Comparison of ENCODE assay signal across 12 cellular contexts in genomic region chr1:54274881-54275280, GRCh38.
DNase-seq lines count a peak whose midpoint lies in the region; ATAC-seq and TF ChIP-seq lines count a peak whose summit lies in the region.
"Had no signal": no experiment of that assay in that cellular context is flagged by ENCODE, and none has a peak within 500 bp of the region (broad histone marks: within the 10 kb centered on the region; RNA-seq: fewer than 3 reads in every experiment).

No MANE protein-coding gene starts in this region.

- no peak for ATAC-seq in activated CD8-positive, alpha-beta memory T cell treated with anti-CD3 and anti-CD28 coated beads, Interleukin-2, amount 10 ng/mL, durations not matched to agents 7 days and 5 days
- no peak for ATAC-seq in naive thymus-derived CD8-positive, alpha-beta T cell
- ATAC-seq in HG03432 (IDR thresholded peaks at IDR 0.05; ENCODE audit: unreplicated experiment) (no peak), HG03354 (IDR thresholded peaks at IDR 0.05; ENCODE audit: poor library complexity, severe bottlenecking, unreplicated experiment) (no peak)

- DNase-seq in activated CD8-positive, alpha-beta memory T cell treated with anti-CD3 and anti-CD28 coated beads, Interleukin-2, amount 10 ng/mL, durations not matched to agents 7 days and 5 days = no peak
- no peak for DNase-seq in activated CD8-positive, alpha-beta memory T cell treated with anti-CD3 and anti-CD28 coated beads, Interleukin-2, amount 50 U/mL, for 4 hours
- DNase-seq in dorsolateral prefrontal cortex (no peak), thyroid gland (no peak)
- DNase-seq in naive thymus-derived CD8-positive, alpha-beta T cell = no peak
- no peak for DNase-seq in stimulated activated CD4-positive, alpha-beta T cell treated with anti-CD3 and anti-CD28 coated beads, Interleukin-12 subunit alpha, Interleukin-12 subunit beta, amount 100 ng/mL, for 4 hours
- DNase-seq: ACHN; central memory CD4-positive, alpha-beta T cell; NCI-H774 had no signal

- no peaks in the 10 kb centered on the region for H3K9me3 Mint-ChIP-seq in activated CD8-positive, alpha-beta memory T cell treated with anti-CD3 and anti-CD28 coated beads, Interleukin-2, amount 10 ng/mL, durations not matched to agents 7 days and 5 days (ENCODE audit: low read depth)
- H3K9me3 Mint-ChIP-seq in naive thymus-derived CD8-positive, alpha-beta T cell = no peaks in the 10 kb centered on the region

- TF ChIP-seq POLR2A in thyroid gland (IDR thresholded peaks at IDR 0.05) = no peak

- H3K36me3 Mint-ChIP-seq in activated CD8-positive, alpha-beta memory T cell treated with anti-CD3 and anti-CD28 coated beads, Interleukin-2, amount 10 ng/mL, durations not matched to agents 7 days and 5 days = peaks cover 11% of the 10 kb centered on the region
- peaks cover 0 to 6% (median 4%) of the 10 kb centered on the region in 3 donors for H3K36me3 Mint-ChIP-seq in naive thymus-derived CD8-positive, alpha-beta T cell

- peak overlapping the region; percentile 47 for H3K27ac Mint-ChIP-seq in activated CD8-positive, alpha-beta memory T cell treated with anti-CD3 and anti-CD28 coated beads, Interleukin-2, amount 10 ng/mL, durations not matched to agents 7 days and 5 days
- H3K27ac Mint-ChIP-seq in naive thymus-derived CD8-positive, alpha-beta T cell = peak overlapping the region in 8 of 10 donors; percentile 13 to 82 (median 66)

- H3K4me1 Mint-ChIP-seq in activated CD8-positive, alpha-beta memory T cell treated with anti-CD3 and anti-CD28 coated beads, Interleukin-2, amount 10 ng/mL, durations not matched to agents 7 days and 5 days = peaks cover 33% of the 10 kb centered on the region
- peaks cover 35 to 82% (median 50%) of the 10 kb centered on the region in 4 donors for H3K4me1 Mint-ChIP-seq in naive thymus-derived CD8-positive, alpha-beta T cell

- H3K4me3 Mint-ChIP-seq in activated CD8-positive, alpha-beta memory T cell treated with anti-CD3 and anti-CD28 coated beads, Interleukin-2, amount 10 ng/mL, durations not matched to agents 7 days and 5 days = no peak overlapping the region
- H3K4me3 Mint-ChIP-seq in naive thymus-derived CD8-positive, alpha-beta T cell = peak overlapping the region in 2 of 10 donors; percentile 26 to 29

- peaks cover 53 to 83% of the 10 kb centered on the region in 2 donors for H3K4me1 ChIP-seq in thyroid gland
- H3K4me1 ChIP-seq: HAP-1 had no signal

- H3K27ac ChIP-seq in dorsolateral prefrontal cortex = peak overlapping the region; percentile 39 to 92 (median 81)
- H3K27ac ChIP-seq in thyroid gland = peak overlapping the region; percentile 71 to 94 (median 86)

- CTCF ChIA-PET in activated CD8-positive, alpha-beta memory T cell treated with anti-CD3 and anti-CD28 coated beads, Interleukin-2, amount 10 ng/mL, durations not matched to agents 7 days and 5 days (lab: Charles Lee) = interaction anchor here (0.8 to 1.7 kb wide), 5 partner anchors 9 to 20 kb away, joined by 3 to 4 read pairs (median 3); no protein-coding TSS in a partner anchor

- WGBS in thyroid gland, 2 donors = 67 to 78% methylated on average over 11 of the region's 11 CpGs

- no peaks in the 10 kb centered on the region for H3K36me3 ChIP-seq in thyroid gland
- H3K36me3 ChIP-seq: HAP-1 had no signal

- intact Hi-C loops in dorsolateral prefrontal cortex (cut with DNase I) (loop anchor here (5.0 to 10.0 kb wide), 4 partner anchors 37 to 212 kb away; partner anchors contain the start of gene SSBP3 (in 1 of the 2)), thyroid gland (cut with DNase I) (loop anchor here (5.0 kb wide), 2 partner anchors 132 to 212 kb away; partner anchors contain the start of gene SSBP3)

- H3K27me3 Mint-ChIP-seq in activated CD8-positive, alpha-beta memory T cell treated with anti-CD3 and anti-CD28 coated beads, Interleukin-2, amount 10 ng/mL, durations not matched to agents 7 days and 5 days = no peaks in the 10 kb centered on the region
- no peaks in the 10 kb centered on the region for H3K27me3 Mint-ChIP-seq in naive thymus-derived CD8-positive, alpha-beta T cell

- H3K9me3 ChIP-seq in thyroid gland = no peaks in the 10 kb centered on the region
- H3K9me3 ChIP-seq: HAP-1 had no signal

- POLR2A ChIA-PET in naive thymus-derived CD8-positive, alpha-beta T cell (lab: Charles Lee) = no interaction called here

- no peaks in the 10 kb centered on the region for H3K27me3 ChIP-seq in dorsolateral prefrontal cortex
- H3K27me3 ChIP-seq in thyroid gland = no peaks in the 10 kb centered on the region

- TF ChIP-seq CTCF in dorsolateral prefrontal cortex (IDR thresholded peaks at IDR 0.05 in 54 of 56, conservative IDR thresholded peaks at IDR 0.05 in 2 of 56; ENCODE audit: low read depth in 1 of 56, partially characterized antibody in 56 of 56) = no peak
- no peak for TF ChIP-seq CTCF in thyroid gland (IDR thresholded peaks at IDR 0.05)

- no peak overlapping the region for H3K4me3 ChIP-seq in dorsolateral prefrontal cortex
- H3K4me3 ChIP-seq in thyroid gland (replicated peaks in 1 of 3) = no peak overlapping the region
- H3K4me3 ChIP-seq: HAP-1 had no signal
